In the genomic region with DNA sequence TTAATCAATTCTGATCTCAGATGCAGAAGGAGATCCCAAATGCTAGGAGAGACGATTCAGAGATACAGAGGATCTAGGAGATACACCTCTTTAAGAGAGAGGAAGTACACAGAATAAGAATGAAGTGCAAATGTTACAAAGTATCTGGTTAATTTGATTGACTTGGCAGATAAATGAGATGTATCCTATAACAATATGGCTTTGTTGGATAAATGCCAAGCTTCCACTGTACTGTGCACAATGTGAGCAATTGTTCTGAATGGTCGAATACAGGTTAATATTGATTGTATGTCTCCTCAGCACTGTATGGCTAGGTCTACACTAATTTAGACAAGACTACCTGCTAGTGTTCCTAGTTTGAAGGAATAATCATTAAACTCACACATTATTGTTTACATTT, we compare ENCODE assay signal across 16 cellular contexts.
DNase-seq lines count a peak whose midpoint lies in the region; ATAC-seq and TF ChIP-seq lines count a peak whose summit lies in the region.
"Had no signal": no experiment of that assay in that cellular context is flagged by ENCODE, and none has a peak within 500 bp of the region (broad histone marks: within the 10 kb centered on the region; RNA-seq: fewer than 3 reads in every experiment).

No MANE protein-coding gene starts in this region.

- H2AFZ ChIP-seq in HCT116 (ENCODE audit: low read depth, low read length, poor library complexity, severe bottlenecking), result peak overlapping the region; percentile 2

- H3K36me3 ChIP-seq in CD8-positive, alpha-beta memory T cell (ENCODE audit: insufficient read depth, low read length), result no peaks in the 10 kb centered on the region
- H3K36me3 ChIP-seq in HCT116 (ENCODE audit: control insufficient read depth in 1 of 2, insufficient read depth in 2 of 2, low read length in 2 of 2), result no peaks in the 10 kb centered on the region
- H3K36me3 ChIP-seq in body of pancreas (replicated peaks in 1 of 2; ENCODE audit: insufficient read depth in 1 of 2, low read depth in 2 of 2), result no peaks in the 10 kb centered on the region
- H3K36me3 ChIP-seq in endodermal cell (ENCODE audit: control insufficient read depth, insufficient read depth, low read length), result no peaks in the 10 kb centered on the region

- H3K27me3 ChIP-seq in CD8-positive, alpha-beta memory T cell (ENCODE audit: insufficient read depth, low read length, poor library complexity, severe bottlenecking), result no peaks in the 10 kb centered on the region
- H3K27me3 ChIP-seq in HCT116 (ENCODE audit: insufficient read depth, low read length) (no peaks in the 10 kb centered on the region), foreskin keratinocyte (no peaks in the 10 kb centered on the region), body of pancreas (no peaks in the 10 kb centered on the region), endodermal cell (ENCODE audit: control insufficient read depth, insufficient read depth, low read length, poor library complexity, severe bottlenecking) (no peaks in the 10 kb centered on the region)
- H3K27me3 ChIP-seq: testis had no signal

- CTCF ChIA-PET in CD8-positive, alpha-beta memory T cell (lab: Charles Lee), result no interaction called here
- CTCF ChIA-PET in HCT116 (lab: Charles Lee), result interaction anchor here (1.3 kb wide), 1 partner anchor 23 kb away, joined by 4 read pairs; no protein-coding TSS in a partner anchor

- H3K36me3 Mint-ChIP-seq in CD8-positive, alpha-beta memory T cell, result no peaks in the 10 kb centered on the region
- H3K36me3 Mint-ChIP-seq in endodermal cell (ENCODE audit: low read depth), result no peaks in the 10 kb centered on the region
- H3K36me3 Mint-ChIP-seq: activated naive CD8-positive, alpha-beta T cell treated with anti-CD3 and anti-CD28 coated beads for 36 hours; stimulated activated effector memory CD8-positive, alpha-beta T cell treated with anti-CD3 and anti-CD28 coated beads, Interleukin-12 subunit alpha, Interleukin-12 subunit beta, amount 100 ng/mL, for 72 hours had no signal

- no peak for TF ChIP-seq RAD21 in HCT116 (IDR thresholded peaks at IDR 0.05; ENCODE audit: low read depth)

- no peaks in the 10 kb centered on the region for H3K9me2 ChIP-seq in HCT116 (ENCODE audit: insufficient read depth)

- H3K79me2 ChIP-seq in HCT116 (ENCODE audit: insufficient read depth, low read length), result no peaks in the 10 kb centered on the region

- H3K27ac Mint-ChIP-seq in CD8-positive, alpha-beta memory T cell, result no peak overlapping the region
- H3K27ac Mint-ChIP-seq in endodermal cell, result no peak overlapping the region
- H3K27ac Mint-ChIP-seq: activated naive CD8-positive, alpha-beta T cell treated with anti-CD3 and anti-CD28 coated beads for 36 hours; activated T-helper 1 cell treated with anti-CD3 and anti-CD28 coated beads, Interleukin-12 subunit alpha, Interleukin-12 subunit beta, Interleukin-2, Interleukin-4 antibody, amounts not matched to agents 30 ng/mL and 10 ng/mL and 1 ng/mL, durations not matched to agents 14 hours and 24 hours and 36 hours; dendritic cell treated with granulocyte-macrophage colony-stimulating factor and Interleukin-4, amounts not matched to agents 40 ng/mL and 50 ng/mL, for 4 days; stimulated activated effector memory CD8-positive, alpha-beta T cell treated with anti-CD3 and anti-CD28 coated beads, Interleukin-12 subunit alpha, Interleukin-12 subunit beta, amount 100 ng/mL, for 72 hours had no signal

- ATAC-seq in HCT116 (0 out of 2 replicates have a peak, but pooled peaks have one; percentile 30), foreskin keratinocyte (no peak), body of pancreas (no peak), esophagus mucosa (no peak)
- ATAC-seq: stimulated activated effector memory CD8-positive, alpha-beta T cell treated with anti-CD3 and anti-CD28 coated beads, Interleukin-12 subunit alpha, Interleukin-12 subunit beta, amount 100 ng/mL, for 72 hours had no signal

- intact Hi-C loops in HCT116 (cut with micrococcal nuclease), result no loop called here
- intact Hi-C loops in body of pancreas (cut with DNase I), result no loop called here

- no TSS peak for BruUV-seq in HCT116 (replicated peaks; lab: Mats Ljungman, UMichigan)

- H3K4me2 ChIP-seq in HCT116 (ENCODE audit: low read length), result peak overlapping the region; percentile 26

- H3K4me3 ChIP-seq in CD8-positive, alpha-beta memory T cell (ENCODE audit: low read length), result no peak overlapping the region
- H3K4me3 ChIP-seq in HCT116 (replicated peaks in 1 of 2; ENCODE audit: low read depth in 1 of 2, low read length in 2 of 2), result no peak overlapping the region
- no peak overlapping the region for H3K4me3 ChIP-seq in body of pancreas
- H3K4me3 ChIP-seq in endodermal cell (ENCODE audit: low read length), result no peak overlapping the region
- H3K4me3 ChIP-seq: testis had no signal

- POLR2A ChIA-PET in CD8-positive, alpha-beta memory T cell (lab: Charles Lee), result no interaction called here
- POLR2A ChIA-PET in HCT116 (lab: Charles Lee), result interaction anchor here (1.3 kb wide), 1 partner anchor 9 kb away, joined by 3 read pairs; no protein-coding TSS in a partner anchor

- H3K27me3 Mint-ChIP-seq in CD8-positive, alpha-beta memory T cell, result peaks cover 5 to 6% of the 10 kb centered on the region in 2 donors
- H3K27me3 Mint-ChIP-seq in endodermal cell (ENCODE audit: insufficient read depth), result no peaks in the 10 kb centered on the region
- H3K27me3 Mint-ChIP-seq: dendritic cell treated with granulocyte-macrophage colony-stimulating factor and Interleukin-4, amounts not matched to agents 40 ng/mL and 50 ng/mL, for 4 days had no signal

- H4K20me1 ChIP-seq in HCT116 (ENCODE audit: insufficient read depth), result no peaks in the 10 kb centered on the region

- DNase-seq in CD8-positive, alpha-beta memory T cell, result no peak
- DNase-seq in HCT116 (ENCODE audit: low read depth, low spot score) (no peak), NCI-H510A (lab: John Stamatoyannopoulos, UW) (peak; percentile 10), foreskin keratinocyte (no peak), body of pancreas (no peak), endodermal cell (no peak)
- no peak for DNase-seq in activated CD8-positive, alpha-beta memory T cell treated with anti-CD3 and anti-CD28 coated beads, Interleukin-2, amount 50 U/mL, for 4 hours
- DNase-seq: activated naive CD8-positive, alpha-beta T cell treated with anti-CD3 and anti-CD28 coated beads for 36 hours; NCI-H2107; SIG-M5; testis had no signal

- H3K9me3 ChIP-seq in CD8-positive, alpha-beta memory T cell (ENCODE audit: low read length), result no peaks in the 10 kb centered on the region
- H3K9me3 ChIP-seq in HCT116 (ENCODE audit: control insufficient read depth in 1 of 2, insufficient read depth in 1 of 2, low read depth in 1 of 2, low read length in 2 of 2) (no peaks in the 10 kb centered on the region), body of pancreas (no peaks in the 10 kb centered on the region), endodermal cell (ENCODE audit: control insufficient read depth, low read length) (no peaks in the 10 kb centered on the region)
- H3K9me3 ChIP-seq: testis had no signal

- peaks cover 0 to 2% (median 0%) of the 10 kb centered on the region in 5 donors for H3K9me3 Mint-ChIP-seq in CD8-positive, alpha-beta memory T cell
- H3K9me3 Mint-ChIP-seq in endodermal cell, result no peaks in the 10 kb centered on the region
- H3K9me3 Mint-ChIP-seq: activated naive CD8-positive, alpha-beta T cell treated with anti-CD3 and anti-CD28 coated beads for 36 hours; activated T-helper 1 cell treated with anti-CD3 and anti-CD28 coated beads, Interleukin-12 subunit alpha, Interleukin-12 subunit beta, Interleukin-2, Interleukin-4 antibody, amounts not matched to agents 30 ng/mL and 10 ng/mL and 1 ng/mL, durations not matched to agents 14 hours and 24 hours and 36 hours; dendritic cell treated with granulocyte-macrophage colony-stimulating factor and Interleukin-4, amounts not matched to agents 40 ng/mL and 50 ng/mL, for 4 days; stimulated activated effector memory CD8-positive, alpha-beta T cell treated with anti-CD3 and anti-CD28 coated beads, Interleukin-12 subunit alpha, Interleukin-12 subunit beta, amount 100 ng/mL, for 72 hours had no signal

- H3K4me3 Mint-ChIP-seq in CD8-positive, alpha-beta memory T cell, result no peak overlapping the region
- H3K4me3 Mint-ChIP-seq in endodermal cell, result no peak overlapping the region
- H3K4me3 Mint-ChIP-seq: activated naive CD8-positive, alpha-beta T cell treated with anti-CD3 and anti-CD28 coated beads for 36 hours; activated T-helper 1 cell treated with anti-CD3 and anti-CD28 coated beads, Interleukin-12 subunit alpha, Interleukin-12 subunit beta, Interleukin-2, Interleukin-4 antibody, amounts not matched to agents 30 ng/mL and 10 ng/mL and 1 ng/mL, durations not matched to agents 14 hours and 24 hours and 36 hours; dendritic cell treated with granulocyte-macrophage colony-stimulating factor and Interleukin-4, amounts not matched to agents 40 ng/mL and 50 ng/mL, for 4 days; stimulated activated effector memory CD8-positive, alpha-beta T cell treated with anti-CD3 and anti-CD28 coated beads, Interleukin-12 subunit alpha, Interleukin-12 subunit beta, amount 100 ng/mL, for 72 hours had no signal

- WGBS in body of pancreas, 2 donors, result 13 to 15% methylated on average over 2 of the region's 2 CpGs
- WGBS in endodermal cell (ENCODE audit: insufficient coverage in 1 of 2, insufficient read length in 1 of 2), 2 experiments, result 96 to 100% methylated on average over 1 to 2 of the region's 2 CpGs

- H3K27ac ChIP-seq in CD8-positive, alpha-beta memory T cell (ENCODE audit: low read depth, low read length), result peak overlapping the region; percentile 25
- H3K27ac ChIP-seq in HCT116 (ENCODE audit: low read depth, low read length) (no peak overlapping the region), foreskin keratinocyte (peak overlapping the region; percentile 68), body of pancreas (no peak overlapping the region), endodermal cell (ENCODE audit: low read depth, low read length) (no peak overlapping the region)
- H3K27ac ChIP-seq: epithelial cell of prostate, testis had no signal

- H3K9ac ChIP-seq in HCT116 (ENCODE audit: low read length) (no peak overlapping the region), endodermal cell (ENCODE audit: extremely low read depth, low read length, poor library complexity, severe bottlenecking) (no peak overlapping the region)

- RAD21 ChIA-PET in HCT116 (lab: Charles Lee; ENCODE audit: low non-redundant PET in 1 of 2, low total read pairs in 2 of 2, uncharacterized antibody in 2 of 2, unreplicated experiment in 2 of 2), result interaction anchor here in 1 of 2 experiments (0.6 kb wide), 1 partner anchor 245 kb away, joined by 7 read pairs; no protein-coding TSS in a partner anchor

- H3K4me1 ChIP-seq in CD8-positive, alpha-beta memory T cell (ENCODE audit: insufficient read depth, low read length), result no peaks in the 10 kb centered on the region
- H3K4me1 ChIP-seq in HCT116 (ENCODE audit: control insufficient read depth in 1 of 2, insufficient read depth in 2 of 2, low read length in 2 of 2) (peaks cover 8 to 22% of the 10 kb centered on the region in 2 experiments), foreskin keratinocyte (peaks cover 15% of the 10 kb centered on the region), body of pancreas (peaks cover 21% of the 10 kb centered on the region), endodermal cell (ENCODE audit: control insufficient read depth, insufficient read depth, low read length) (no peaks in the 10 kb centered on the region)
- H3K4me1 ChIP-seq: testis had no signal

- TF ChIP-seq POLR2A in HCT116 (IDR thresholded peaks at IDR 0.05; ENCODE audit: borderline replicate concordance, extremely low read depth, insufficient read depth, insufficient read length) (no peak), body of pancreas (IDR thresholded peaks at IDR 0.05) (no peak)

- no peak for TF ChIP-seq CTCF in HCT116 (IDR thresholded peaks at IDR 0.05 in 2 of 3, conservative IDR thresholded peaks at IDR 0.05 in 1 of 3; ENCODE audit: borderline replicate concordance in 1 of 3, insufficient read depth in 1 of 3, low read depth in 2 of 3, low read length in 2 of 3)
- no peak for TF ChIP-seq CTCF in foreskin keratinocyte (conservative IDR thresholded peaks at IDR 0.05)
- no peak for TF ChIP-seq CTCF in body of pancreas (IDR thresholded peaks at IDR 0.05)
- TF ChIP-seq CTCF in endodermal cell (conservative IDR thresholded peaks at IDR 0.05), result no peak

- H3K4me1 Mint-ChIP-seq in CD8-positive, alpha-beta memory T cell, result no peaks in the 10 kb centered on the region
- peaks cover 8% of the 10 kb centered on the region for H3K4me1 Mint-ChIP-seq in endodermal cell
- H3K4me1 Mint-ChIP-seq: activated naive CD8-positive, alpha-beta T cell treated with anti-CD3 and anti-CD28 coated beads for 36 hours; stimulated activated effector memory CD8-positive, alpha-beta T cell treated with anti-CD3 and anti-CD28 coated beads, Interleukin-12 subunit alpha, Interleukin-12 subunit beta, amount 100 ng/mL, for 72 hours had no signal

Comparison
In these comparisons a context has a peak if more than half of its experiments do, and no peak if none do; other contexts are left out.
1. H3K27ac ChIP-seq: peak in CD8-positive, alpha-beta memory T cell (single experiment) and foreskin keratinocyte (single experiment); none in HCT116 (single experiment), body of pancreas (0 of 4) and endodermal cell (single experiment).